In genomic region chr14:48304729-48305128, GRCh38 we compare ENCODE assay signal across 25 cellular contexts.
"Had no signal": no experiment of that assay in that cellular context is flagged by ENCODE, and none has a peak within 500 bp of the region (broad histone marks: within the 10 kb centered on the region; RNA-seq: fewer than 3 reads in every experiment).

No MANE protein-coding gene starts in this region.

- FAIRE-seq: endometrium, keratinocyte, pancreas had no signal

- H3K36me3 Mint-ChIP-seq: natural killer cell; stimulated activated naive B cell treated with anti-CD40 and anti-IgM and Interleukin-4, amounts not matched to agents 10 μg/mL and 1 μg/mL and 100 μg/mL, for 72 hours had no signal

- H3K27me3 ChIP-seq: colonic mucosa, esophagus squamous epithelium, neutrophil, pancreas, right lobe of liver, tibial nerve, upper lobe of left lung had no signal

- H3K4me1 ChIP-seq: colonic mucosa, esophagus squamous epithelium, lower lobe of right lung, pancreas, right lobe of liver, tibial nerve, upper lobe of left lung, uterus had no signal

- ATAC-seq: left ventricle myocardium superior; lower lobe of right lung; natural killer cell; pancreas; right lobe of liver; stimulated activated naive B cell treated with anti-CD40 and anti-IgM and Interleukin-4, amounts not matched to agents 10 μg/mL and 1 μg/mL and 100 μg/mL, for 72 hours had no signal

- H3K4me3 Mint-ChIP-seq: dendritic cell treated with granulocyte-macrophage colony-stimulating factor and Interleukin-4, amounts not matched to agents 40 ng/mL and 50 ng/mL, for 4 days; natural killer cell; stimulated activated naive B cell treated with anti-CD40 and anti-IgM and Interleukin-4, amounts not matched to agents 10 μg/mL and 1 μg/mL and 100 μg/mL, for 72 hours; stimulated activated naive CD8-positive, alpha-beta T cell treated with anti-CD3 and anti-CD28 coated beads, Interleukin-15, Interleukin-2, amounts not matched to agents 100 ng/mL and 50 ng/mL, for 24 hours had no signal

- H3K9me3 ChIP-seq: colonic mucosa, esophagus squamous epithelium, lower lobe of right lung, neutrophil, pancreas, right lobe of liver, thoracic aorta, tibial nerve, upper lobe of left lung, uterus had no signal

- H3K4me1 Mint-ChIP-seq: natural killer cell; stimulated activated naive B cell treated with anti-CD40 and anti-IgM and Interleukin-4, amounts not matched to agents 10 μg/mL and 1 μg/mL and 100 μg/mL, for 72 hours had no signal

- H3K9me3 Mint-ChIP-seq: dendritic cell treated with granulocyte-macrophage colony-stimulating factor and Interleukin-4, amounts not matched to agents 40 ng/mL and 50 ng/mL, for 4 days; stimulated activated naive B cell treated with anti-CD40 and anti-IgM and Interleukin-4, amounts not matched to agents 10 μg/mL and 1 μg/mL and 100 μg/mL, for 72 hours; stimulated activated naive CD8-positive, alpha-beta T cell treated with anti-CD3 and anti-CD28 coated beads, Interleukin-15, Interleukin-2, amounts not matched to agents 100 ng/mL and 50 ng/mL, for 24 hours had no signal

- DNase-seq: colonic mucosa; effector CD8-positive, alpha-beta T cell; erythroblast; esophagus squamous epithelium; foreskin melanocyte; hypothalamus; left ventricle myocardium superior; lower lobe of right lung; natural killer cell; pancreas; retina; right lobe of liver; small intestine; stimulated activated CD4-positive, alpha-beta T cell treated with anti-CD3 and anti-CD28 coated beads, Interleukin-15, amount 100 ng/mL, for 24 hours; stimulated activated CD4-positive, alpha-beta T cell treated with anti-CD3 and anti-CD28 coated beads, Interleukin-2, amount 100 ng/mL, for 48 hours; stimulated activated naive B cell treated with anti-CD40 and anti-IgM and Interleukin-4, amounts not matched to agents 10 μg/mL and 1 μg/mL and 100 μg/mL, for 72 hours; upper lobe of left lung; uterus had no signal

- H3K27ac ChIP-seq: colonic mucosa, esophagus squamous epithelium, lower lobe of right lung, neutrophil, pancreas, right lobe of liver, thoracic aorta, tibial nerve, upper lobe of left lung, uterus had no signal

- H3K27me3 Mint-ChIP-seq: dendritic cell treated with granulocyte-macrophage colony-stimulating factor and Interleukin-4, amounts not matched to agents 40 ng/mL and 50 ng/mL, for 4 days; stimulated activated naive B cell treated with anti-CD40 and anti-IgM and Interleukin-4, amounts not matched to agents 10 μg/mL and 1 μg/mL and 100 μg/mL, for 72 hours; stimulated activated naive CD8-positive, alpha-beta T cell treated with anti-CD3 and anti-CD28 coated beads, Interleukin-15, Interleukin-2, amounts not matched to agents 100 ng/mL and 50 ng/mL, for 24 hours had no signal

- H3K27ac Mint-ChIP-seq: dendritic cell treated with granulocyte-macrophage colony-stimulating factor and Interleukin-4, amounts not matched to agents 40 ng/mL and 50 ng/mL, for 4 days; natural killer cell; stimulated activated naive B cell treated with anti-CD40 and anti-IgM and Interleukin-4, amounts not matched to agents 10 μg/mL and 1 μg/mL and 100 μg/mL, for 72 hours; stimulated activated naive CD8-positive, alpha-beta T cell treated with anti-CD3 and anti-CD28 coated beads, Interleukin-15, Interleukin-2, amounts not matched to agents 100 ng/mL and 50 ng/mL, for 24 hours had no signal

- H3K4me3 ChIP-seq: colonic mucosa, esophagus squamous epithelium, lower lobe of right lung, pancreas, right lobe of liver, thoracic aorta, tibial nerve, upper lobe of left lung, uterus had no signal

- H3K36me3 ChIP-seq: colonic mucosa, esophagus squamous epithelium, lower lobe of right lung, neutrophil, pancreas, right lobe of liver, thoracic aorta, tibial nerve, upper lobe of left lung had no signal
